In genomic region chr10:23675588-23675987, GRCh38 we compare ENCODE assay signal across 18 cellular contexts.
"Had no signal": no experiment of that assay in that cellular context is flagged by ENCODE, and none has a peak within 500 bp of the region (broad histone marks: within the 10 kb centered on the region; RNA-seq: fewer than 3 reads in every experiment).

No MANE protein-coding gene starts in this region.

- ATAC-seq: gastrocnemius medialis, heart right ventricle, left cardiac atrium, left lung, left ventricle myocardium superior, lower lobe of right lung, mucosa of descending colon had no signal

- H3K27me3 ChIP-seq: esophagus muscularis mucosa, gastrocnemius medialis, left lung had no signal

- DNase-seq: dermis blood vessel endothelial cell; dorsolateral prefrontal cortex; effector CD4-positive, alpha-beta T cell; effector memory CD4-positive, alpha-beta T cell; foreskin fibroblast; foreskin melanocyte; gastrocnemius medialis; glutamatergic neuron; heart right ventricle; hippocampal formation; left cardiac atrium; left lung; left ventricle myocardium superior; lower lobe of right lung; mesenchymal stem cell; mucosa of descending colon had no signal

- H3K4me1 ChIP-seq: esophagus muscularis mucosa, gastrocnemius medialis, heart right ventricle, left lung, lower lobe of right lung had no signal

- H3K4me3 ChIP-seq: coronary artery, dorsolateral prefrontal cortex, esophagus muscularis mucosa, gastrocnemius medialis, heart right ventricle, left lung, lower lobe of right lung, mucosa of descending colon had no signal

- H3K27ac ChIP-seq: coronary artery, esophagus muscularis mucosa, gastrocnemius medialis, heart right ventricle, left lung, lower lobe of right lung had no signal

- H3K36me3 ChIP-seq: esophagus muscularis mucosa, gastrocnemius medialis, heart right ventricle, left lung, lower lobe of right lung had no signal

- H3K9me3 ChIP-seq: esophagus muscularis mucosa, gastrocnemius medialis, left lung, lower lobe of right lung, mucosa of descending colon had no signal
